In genomic region chr3:170055209-170055608, GRCh38 we compare ENCODE assay signal across 9 cellular contexts.
DNase-seq lines count a peak whose midpoint lies in the region; ATAC-seq and TF ChIP-seq lines count a peak whose summit lies in the region.
"Had no signal": no experiment of that assay in that cellular context is flagged by ENCODE, and none has a peak within 500 bp of the region (broad histone marks: within the 10 kb centered on the region; RNA-seq: fewer than 3 reads in every experiment).

No MANE protein-coding gene starts in this region.

- TF ChIP-seq POLR2A in Raji (IDR thresholded peaks at IDR 0.05; ENCODE audit: insufficient read depth, low read depth, low read length): peak; percentile 48; the same call in 1 of the 2 replicates

- peak; percentile 55 for ATAC-seq in HG02970 (IDR thresholded peaks at IDR 0.05; ENCODE audit: low FRiP score, unreplicated experiment)

- DNase-seq in stimulated activated CD4-positive, alpha-beta T cell treated with anti-CD3 and anti-CD28 coated beads, Interleukin-15, amount 100 ng/mL, for 24 hours: peak; percentile 44
- no peak for DNase-seq in stimulated activated CD4-positive, alpha-beta T cell treated with anti-CD3 and anti-CD28 coated beads, Interleukin-4, amount 100 ng/mL, for 4 hours
- peak; percentile 22 for DNase-seq in stromal cell of bone marrow (ENCODE audit: low read depth)
- no peak for DNase-seq in DMS79 treated with DMSO at 0.1 percent for 48 hours (lab: John Stamatoyannopoulos, UW)
- no peak for DNase-seq in caudate nucleus (lab: John Stamatoyannopoulos, UW)
- DNase-seq in KG1 (lab: John Stamatoyannopoulos, UW): no peak

- no peak overlapping the region for H3K27ac ChIP-seq in caudate nucleus (ENCODE audit: low read depth, low read length)
- H3K27ac ChIP-seq: C4-2B had no signal

Comparison
In these comparisons a context has a peak if more than half of its experiments do, and no peak if none do; other contexts are left out.
1. DNase-seq: peak in stimulated activated CD4-positive, alpha-beta T cell treated with anti-CD3 and anti-CD28 coated beads, Interleukin-15, amount 100 ng/mL, for 24 hours (single experiment) and stromal cell of bone marrow (single experiment); none in stimulated activated CD4-positive, alpha-beta T cell treated with anti-CD3 and anti-CD28 coated beads, Interleukin-4, amount 100 ng/mL, for 4 hours (0 of 2), DMS79 treated with DMSO at 0.1 percent for 48 hours (single experiment), caudate nucleus (0 of 61) and KG1 (single experiment).